9 cellular contexts compared by ENCODE assay signal in genomic region chr22:27438271-27438980, GRCh38.
DNase-seq lines count a peak whose midpoint lies in the region; ATAC-seq, FAIRE-seq and TF ChIP-seq lines count a peak whose summit lies in the region.
"Had no signal": no experiment of that assay in that cellular context is flagged by ENCODE, and none has a peak within 500 bp of the region (broad histone marks: within the 10 kb centered on the region; RNA-seq: fewer than 3 reads in every experiment).

No MANE protein-coding gene starts in this region.

- peak overlapping the region in 1 of 3 donors; percentile 58 for H3K4me3 ChIP-seq in skeletal muscle tissue (ENCODE audit: low read length in 3 of 3)
- H3K4me3 ChIP-seq: SK-N-MC had no signal

- TF ChIP-seq CTCF in CD4-positive, alpha-beta T cell (IDR thresholded peaks at IDR 0.05) = no peak

- no peak overlapping the region for H3K27ac Mint-ChIP-seq in CD4-positive, alpha-beta T cell
- H3K27ac Mint-ChIP-seq in activated naive CD4-positive, alpha-beta T cell treated with anti-CD3 and anti-CD28 coated beads, Interleukin-2, amount 50 U/mL, for 72 hours = no peak overlapping the region

- H3K9ac ChIP-seq in skeletal muscle tissue (ENCODE audit: low read depth in 1 of 3, low read length in 3 of 3) = peak overlapping the region in 2 of 3 donors; percentile 48 to 62

- CTCF ChIA-PET in CD4-positive, alpha-beta T cell (lab: Charles Lee) = no interaction called here

- no peak for ATAC-seq in CD4-positive, alpha-beta T cell (ENCODE audit: poor library complexity)
- no peak for ATAC-seq in activated naive CD4-positive, alpha-beta T cell treated with anti-CD3 and anti-CD28 coated beads, Interleukin-2, amount 50 U/mL, for 72 hours

- H3K4me3 Mint-ChIP-seq in CD4-positive, alpha-beta T cell = no peak overlapping the region

- DNase-seq in HCEC 1CT (peak; percentile 15), RPMI7951 (ENCODE audit: low read depth) (peak; percentile 80), globus pallidus (ENCODE audit: low spot score) (peak; percentile 47), HTR-8/SVneo (ENCODE audit: insufficient read length, low spot score) (no peak)
- DNase-seq in CD4-positive, alpha-beta T cell = no peak
- DNase-seq in activated naive CD4-positive, alpha-beta T cell treated with anti-CD3 and anti-CD28 coated beads, Interleukin-2, amount 50 U/mL, for 72 hours (ENCODE audit: low spot score in 2 of 2) = no peak

- H3K27me3 Mint-ChIP-seq in CD4-positive, alpha-beta T cell = peaks cover 20% of the 10 kb centered on the region

- peak overlapping the region; percentile 36 for H3K27ac ChIP-seq in skeletal muscle tissue (ENCODE audit: low read depth, low read length)
- H3K27ac ChIP-seq in CD4-positive, alpha-beta T cell (ENCODE audit: low read depth, low read length) = no peak overlapping the region
- H3K27ac ChIP-seq: SK-N-MC had no signal

- peaks cover 10 to 16% (median 14%) of the 10 kb centered on the region in 3 donors for H3K4me1 ChIP-seq in skeletal muscle tissue (ENCODE audit: control insufficient read depth in 3 of 3, insufficient read depth in 3 of 3, low read length in 3 of 3)

- no peaks in the 10 kb centered on the region for H3K4me1 Mint-ChIP-seq in CD4-positive, alpha-beta T cell (ENCODE audit: low read depth)

- no peaks in the 10 kb centered on the region for H3K36me3 ChIP-seq in skeletal muscle tissue (ENCODE audit: control insufficient read depth in 3 of 3, insufficient read depth in 3 of 3, low read length in 3 of 3)

- POLR2A ChIA-PET in CD4-positive, alpha-beta T cell (lab: Charles Lee) = no interaction called here

- intact Hi-C loops in CD4-positive, alpha-beta T cell (cut with DNase I, micrococcal nuclease) = no loop called here

- H3K9me3 ChIP-seq in skeletal muscle tissue (ENCODE audit: control insufficient read depth in 3 of 3, low read length in 3 of 3) = no peaks in the 10 kb centered on the region
- no peaks in the 10 kb centered on the region for H3K9me3 ChIP-seq in CD4-positive, alpha-beta T cell (ENCODE audit: control insufficient read depth, low read length)

- H3K36me3 Mint-ChIP-seq in CD4-positive, alpha-beta T cell (ENCODE audit: low read depth) = no peaks in the 10 kb centered on the region
- no peaks in the 10 kb centered on the region for H3K36me3 Mint-ChIP-seq in activated naive CD4-positive, alpha-beta T cell treated with anti-CD3 and anti-CD28 coated beads, Interleukin-2, amount 50 U/mL, for 72 hours

- H3K27me3 ChIP-seq in skeletal muscle tissue (ENCODE audit: control insufficient read depth in 3 of 3, insufficient read depth in 3 of 3, low read length in 3 of 3) = peaks cover 0 to 11% (median 7%) of the 10 kb centered on the region in 3 donors
- no peaks in the 10 kb centered on the region for H3K27me3 ChIP-seq in CD4-positive, alpha-beta T cell (ENCODE audit: control insufficient read depth, insufficient read depth, low read length)

- H3K9me3 Mint-ChIP-seq in CD4-positive, alpha-beta T cell = no peaks in the 10 kb centered on the region
- H3K9me3 Mint-ChIP-seq in activated naive CD4-positive, alpha-beta T cell treated with anti-CD3 and anti-CD28 coated beads, Interleukin-2, amount 50 U/mL, for 72 hours = no peaks in the 10 kb centered on the region

- no peak for FAIRE-seq in HTR-8/SVneo (lab: Jason Lieb, UNC)
- FAIRE-seq: GM12891 had no signal

Comparison
In these comparisons a context has a peak if more than half of its experiments do, and no peak if none do; other contexts are left out.
1. DNase-seq: peak in HCEC 1CT (single experiment), RPMI7951 (single experiment) and globus pallidus (single experiment); none in CD4-positive, alpha-beta T cell (0 of 10), HTR-8/SVneo (single experiment) and activated naive CD4-positive, alpha-beta T cell treated with anti-CD3 and anti-CD28 coated beads, Interleukin-2, amount 50 U/mL, for 72 hours (0 of 2).